ENCODE assay signal across 1 cellular context in the genomic region with DNA sequence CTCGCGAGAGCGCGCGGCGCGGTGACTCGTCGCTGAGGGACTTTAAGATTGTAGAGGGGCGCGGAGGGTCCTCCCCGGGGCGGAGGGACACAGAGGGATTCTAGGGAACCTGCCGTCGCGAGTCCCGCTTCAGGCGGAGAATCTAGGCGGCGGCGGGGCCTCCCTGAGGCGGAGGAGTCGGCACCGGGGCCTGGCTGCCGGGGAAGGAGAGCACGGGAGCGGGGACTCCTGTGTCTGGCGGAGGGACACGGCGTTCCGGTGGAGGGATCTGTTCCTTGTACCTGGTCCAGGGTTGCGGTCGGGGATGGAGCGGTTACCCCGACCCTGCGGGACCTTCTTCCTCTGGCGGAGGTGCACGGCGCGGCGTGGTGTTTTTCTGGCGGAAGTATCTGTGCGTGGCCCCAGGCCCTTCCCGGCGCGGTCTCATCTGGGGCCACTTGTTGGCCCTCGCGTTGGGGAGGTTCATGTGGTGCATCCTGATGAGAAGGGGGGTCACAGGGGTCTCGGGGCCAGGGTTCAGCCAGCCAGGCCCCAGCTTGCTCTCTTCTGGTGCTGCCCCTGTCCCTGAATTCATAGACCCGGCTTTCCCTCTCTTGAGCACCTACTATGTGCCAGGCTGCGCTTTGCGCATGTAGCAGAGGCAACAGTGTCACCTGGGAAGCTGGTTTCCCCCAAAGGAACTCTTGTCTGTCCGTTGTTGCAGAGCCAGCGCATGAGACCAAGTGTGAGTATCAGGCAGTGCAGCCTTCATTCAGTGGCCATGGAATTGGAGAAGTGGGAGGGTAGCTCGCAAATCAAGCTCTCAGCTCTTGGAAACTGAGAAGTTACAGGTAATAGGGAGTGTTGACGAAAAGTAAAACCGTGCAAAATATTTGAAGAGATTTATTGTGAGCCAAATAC.
TF ChIP-seq lines count a peak whose summit lies in the region.

No MANE protein-coding gene starts in this region.

TF ChIP-seq in HEK293, 187 proteins besides CTCF, POLR2A, EP300 and RAD21 (continued from another document and continues in another):
- TF ChIP-seq, protein P1, sequence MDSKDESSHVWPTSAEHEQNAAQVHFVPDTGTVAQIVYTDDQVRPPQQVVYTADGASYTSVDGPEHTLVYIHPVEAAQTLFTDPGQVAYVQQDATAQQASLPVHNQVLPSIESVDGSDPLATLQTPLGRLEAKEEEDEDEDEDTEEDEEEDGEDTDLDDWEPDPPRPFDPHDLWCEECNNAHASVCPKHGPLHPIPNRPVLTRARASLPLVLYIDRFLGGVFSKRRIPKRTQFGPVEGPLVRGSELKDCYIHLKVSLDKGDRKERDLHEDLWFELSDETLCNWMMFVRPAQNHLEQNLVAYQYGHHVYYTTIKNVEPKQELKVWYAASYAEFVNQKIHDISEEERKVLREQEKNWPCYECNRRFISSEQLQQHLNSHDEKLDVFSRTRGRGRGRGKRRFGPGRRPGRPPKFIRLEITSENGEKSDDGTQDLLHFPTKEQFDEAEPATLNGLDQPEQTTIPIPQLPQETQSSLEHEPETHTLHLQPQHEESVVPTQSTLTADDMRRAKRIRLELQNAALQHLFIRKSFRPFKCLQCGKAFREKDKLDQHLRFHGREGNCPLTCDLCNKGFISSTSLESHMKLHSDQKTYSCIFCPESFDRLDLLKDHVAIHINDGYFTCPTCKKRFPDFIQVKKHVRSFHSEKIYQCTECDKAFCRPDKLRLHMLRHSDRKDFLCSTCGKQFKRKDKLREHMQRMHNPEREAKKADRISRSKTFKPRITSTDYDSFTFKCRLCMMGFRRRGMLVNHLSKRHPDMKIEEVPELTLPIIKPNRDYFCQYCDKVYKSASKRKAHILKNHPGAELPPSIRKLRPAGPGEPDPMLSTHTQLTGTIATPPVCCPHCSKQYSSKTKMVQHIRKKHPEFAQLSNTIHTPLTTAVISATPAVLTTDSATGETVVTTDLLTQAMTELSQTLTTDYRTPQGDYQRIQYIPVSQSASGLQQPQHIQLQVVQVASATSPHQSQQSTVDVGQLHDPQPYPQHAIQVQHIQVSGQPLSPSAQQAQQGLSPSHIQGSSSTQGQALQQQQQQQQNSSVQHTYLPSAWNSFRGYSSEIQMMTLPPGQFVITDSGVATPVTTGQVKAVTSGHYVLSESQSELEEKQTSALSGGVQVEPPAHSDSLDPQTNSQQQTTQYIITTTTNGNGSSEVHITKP (tag by site-specific recombination; IDR thresholded peaks at IDR 0.05), result peak; percentile 86
- TF ChIP-seq, protein P2, sequence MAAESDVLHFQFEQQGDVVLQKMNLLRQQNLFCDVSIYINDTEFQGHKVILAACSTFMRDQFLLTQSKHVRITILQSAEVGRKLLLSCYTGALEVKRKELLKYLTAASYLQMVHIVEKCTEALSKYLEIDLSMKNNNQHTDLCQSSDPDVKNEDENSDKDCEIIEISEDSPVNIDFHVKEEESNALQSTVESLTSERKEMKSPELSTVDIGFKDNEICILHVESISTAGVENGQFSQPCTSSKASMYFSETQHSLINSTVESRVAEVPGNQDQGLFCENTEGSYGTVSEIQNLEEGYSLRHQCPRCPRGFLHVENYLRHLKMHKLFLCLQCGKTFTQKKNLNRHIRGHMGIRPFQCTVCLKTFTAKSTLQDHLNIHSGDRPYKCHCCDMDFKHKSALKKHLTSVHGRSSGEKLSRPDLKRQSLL (tag by site-specific recombination; IDR thresholded peaks at IDR 0.05), result peak; percentile 45; the same call in 1 of the 2 replicates
- TF ChIP-seq ZBTB48 (tag by site-specific recombination; IDR thresholded peaks at IDR 0.05) (peak; percentile 100), TCF7L2 (IDR thresholded peaks at IDR 0.05; ENCODE audit: borderline replicate concordance, low read depth, low read length) (no peak), ZBTB1 (tag by site-specific recombination; IDR thresholded peaks at IDR 0.05) (peak; percentile 95), ZNF24 (tag by site-specific recombination; IDR thresholded peaks at IDR 0.05) (peak; percentile 98), ZNF623 (tag by site-specific recombination; IDR thresholded peaks at IDR 0.05) (peak; percentile 75), ZNF157 (tag by site-specific recombination; IDR thresholded peaks at IDR 0.05) (peak; percentile 55; the same call in 1 of the 2 replicates), ZFP37 (tag by site-specific recombination; IDR thresholded peaks at IDR 0.05) (peak; percentile 84), ZNF544 (tag by site-specific recombination; IDR thresholded peaks at IDR 0.05) (no peak), ZNF621 (tag by site-specific recombination; IDR thresholded peaks at IDR 0.05) (no peak), ZNF140 (tag by site-specific recombination; IDR thresholded peaks at IDR 0.05) (no peak), ZNF132 (tag by site-specific recombination; IDR thresholded peaks at IDR 0.05; ENCODE audit: borderline replicate concordance) (no peak), ZNF624 (tag by site-specific recombination; IDR thresholded peaks at IDR 0.05) (peak; percentile 99), ZFP3 (tag by site-specific recombination; IDR thresholded peaks at IDR 0.05; ENCODE audit: low read depth) (peak; percentile 59; the same call in 1 of the 2 replicates), SETDB1 (IDR thresholded peaks at IDR 0.05; ENCODE audit: insufficient read length, low read length) (no peak), ZNF658 (tag by site-specific recombination; IDR thresholded peaks at IDR 0.05) (0 out of 2 replicates have a peak, but pooled peaks have one; percentile 15), ZIC2 (tag by site-specific recombination; IDR thresholded peaks at IDR 0.05) (peak; percentile 75; the same call in 1 of the 2 replicates), ZNF433 (tag by site-specific recombination; IDR thresholded peaks at IDR 0.05; ENCODE audit: low read depth) (peak; percentile 51; the same call in 1 of the 2 replicates), ZNF677 (tag by site-specific recombination; IDR thresholded peaks at IDR 0.05) (0 out of 2 replicates have a peak, but pooled peaks have one; percentile 30), ZNF239 (tag by site-specific recombination; IDR thresholded peaks at IDR 0.05) (peak; percentile 75; the same call in 1 of the 2 replicates), ZNF266 (tag by site-specific recombination; IDR thresholded peaks at IDR 0.05; ENCODE audit: low read depth) (peak; percentile 88), ZNF561 (tag by site-specific recombination; IDR thresholded peaks at IDR 0.05; ENCODE audit: borderline replicate concordance) (peak; percentile 97)
- TF ChIP-seq, protein P3, sequence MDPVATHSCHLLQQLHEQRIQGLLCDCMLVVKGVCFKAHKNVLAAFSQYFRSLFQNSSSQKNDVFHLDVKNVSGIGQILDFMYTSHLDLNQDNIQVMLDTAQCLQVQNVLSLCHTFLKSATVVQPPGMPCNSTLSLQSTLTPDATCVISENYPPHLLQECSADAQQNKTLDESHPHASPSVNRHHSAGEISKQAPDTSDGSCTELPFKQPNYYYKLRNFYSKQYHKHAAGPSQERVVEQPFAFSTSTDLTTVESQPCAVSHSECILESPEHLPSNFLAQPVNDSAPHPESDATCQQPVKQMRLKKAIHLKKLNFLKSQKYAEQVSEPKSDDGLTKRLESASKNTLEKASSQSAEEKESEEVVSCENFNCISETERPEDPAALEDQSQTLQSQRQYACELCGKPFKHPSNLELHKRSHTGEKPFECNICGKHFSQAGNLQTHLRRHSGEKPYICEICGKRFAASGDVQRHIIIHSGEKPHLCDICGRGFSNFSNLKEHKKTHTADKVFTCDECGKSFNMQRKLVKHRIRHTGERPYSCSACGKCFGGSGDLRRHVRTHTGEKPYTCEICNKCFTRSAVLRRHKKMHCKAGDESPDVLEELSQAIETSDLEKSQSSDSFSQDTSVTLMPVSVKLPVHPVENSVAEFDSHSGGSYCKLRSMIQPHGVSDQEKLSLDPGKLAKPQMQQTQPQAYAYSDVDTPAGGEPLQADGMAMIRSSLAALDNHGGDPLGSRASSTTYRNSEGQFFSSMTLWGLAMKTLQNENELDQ (tag by site-specific recombination; IDR thresholded peaks at IDR 0.05; ENCODE audit: low read depth), result 0 out of 2 replicates have a peak, but pooled peaks have one; percentile 49
- TF ChIP-seq, protein P4, sequence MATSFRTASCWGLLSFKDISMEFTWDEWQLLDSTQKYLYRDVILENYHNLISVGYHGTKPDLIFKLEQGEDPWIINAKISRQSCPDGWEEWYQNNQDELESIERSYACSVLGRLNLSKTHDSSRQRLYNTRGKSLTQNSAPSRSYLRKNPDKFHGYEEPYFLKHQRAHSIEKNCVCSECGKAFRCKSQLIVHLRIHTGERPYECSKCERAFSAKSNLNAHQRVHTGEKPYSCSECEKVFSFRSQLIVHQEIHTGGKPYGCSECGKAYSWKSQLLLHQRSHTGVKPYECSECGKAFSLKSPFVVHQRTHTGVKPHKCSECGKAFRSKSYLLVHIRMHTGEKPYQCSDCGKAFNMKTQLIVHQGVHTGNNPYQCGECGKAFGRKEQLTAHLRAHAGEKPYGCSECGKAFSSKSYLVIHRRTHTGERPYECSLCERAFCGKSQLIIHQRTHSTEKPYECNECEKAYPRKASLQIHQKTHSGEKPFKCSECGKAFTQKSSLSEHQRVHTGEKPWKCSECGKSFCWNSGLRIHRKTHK (tag by site-specific recombination; IDR thresholded peaks at IDR 0.05), result no peak
- TF ChIP-seq, protein P5, sequence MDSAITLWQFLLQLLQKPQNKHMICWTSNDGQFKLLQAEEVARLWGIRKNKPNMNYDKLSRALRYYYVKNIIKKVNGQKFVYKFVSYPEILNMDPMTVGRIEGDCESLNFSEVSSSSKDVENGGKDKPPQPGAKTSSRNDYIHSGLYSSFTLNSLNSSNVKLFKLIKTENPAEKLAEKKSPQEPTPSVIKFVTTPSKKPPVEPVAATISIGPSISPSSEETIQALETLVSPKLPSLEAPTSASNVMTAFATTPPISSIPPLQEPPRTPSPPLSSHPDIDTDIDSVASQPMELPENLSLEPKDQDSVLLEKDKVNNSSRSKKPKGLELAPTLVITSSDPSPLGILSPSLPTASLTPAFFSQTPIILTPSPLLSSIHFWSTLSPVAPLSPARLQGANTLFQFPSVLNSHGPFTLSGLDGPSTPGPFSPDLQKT (IDR thresholded peaks at IDR 0.05; ENCODE audit: borderline replicate concordance, low read depth, low read length), result no peak
- TF ChIP-seq, protein P6, sequence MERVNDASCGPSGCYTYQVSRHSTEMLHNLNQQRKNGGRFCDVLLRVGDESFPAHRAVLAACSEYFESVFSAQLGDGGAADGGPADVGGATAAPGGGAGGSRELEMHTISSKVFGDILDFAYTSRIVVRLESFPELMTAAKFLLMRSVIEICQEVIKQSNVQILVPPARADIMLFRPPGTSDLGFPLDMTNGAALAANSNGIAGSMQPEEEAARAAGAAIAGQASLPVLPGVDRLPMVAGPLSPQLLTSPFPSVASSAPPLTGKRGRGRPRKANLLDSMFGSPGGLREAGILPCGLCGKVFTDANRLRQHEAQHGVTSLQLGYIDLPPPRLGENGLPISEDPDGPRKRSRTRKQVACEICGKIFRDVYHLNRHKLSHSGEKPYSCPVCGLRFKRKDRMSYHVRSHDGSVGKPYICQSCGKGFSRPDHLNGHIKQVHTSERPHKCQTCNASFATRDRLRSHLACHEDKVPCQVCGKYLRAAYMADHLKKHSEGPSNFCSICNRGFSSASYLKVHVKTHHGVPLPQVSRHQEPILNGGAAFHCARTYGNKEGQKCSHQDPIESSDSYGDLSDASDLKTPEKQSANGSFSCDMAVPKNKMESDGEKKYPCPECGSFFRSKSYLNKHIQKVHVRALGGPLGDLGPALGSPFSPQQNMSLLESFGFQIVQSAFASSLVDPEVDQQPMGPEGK (tag by site-specific recombination; IDR thresholded peaks at IDR 0.05), result peak; percentile 95
- TF ChIP-seq, protein P7, sequence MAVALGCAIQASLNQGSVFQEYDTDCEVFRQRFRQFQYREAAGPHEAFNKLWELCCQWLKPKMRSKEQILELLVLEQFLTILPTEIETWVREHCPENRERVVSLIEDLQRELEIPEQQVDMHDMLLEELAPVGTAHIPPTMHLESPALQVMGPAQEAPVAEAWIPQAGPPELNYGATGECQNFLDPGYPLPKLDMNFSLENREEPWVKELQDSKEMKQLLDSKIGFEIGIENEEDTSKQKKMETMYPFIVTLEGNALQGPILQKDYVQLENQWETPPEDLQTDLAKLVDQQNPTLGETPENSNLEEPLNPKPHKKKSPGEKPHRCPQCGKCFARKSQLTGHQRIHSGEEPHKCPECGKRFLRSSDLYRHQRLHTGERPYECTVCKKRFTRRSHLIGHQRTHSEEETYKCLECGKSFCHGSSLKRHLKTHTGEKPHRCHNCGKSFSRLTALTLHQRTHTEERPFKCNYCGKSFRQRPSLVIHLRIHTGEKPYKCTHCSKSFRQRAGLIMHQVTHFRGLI (tag by site-specific recombination; IDR thresholded peaks at IDR 0.05), result peak; percentile 63
- TF ChIP-seq, protein P8, sequence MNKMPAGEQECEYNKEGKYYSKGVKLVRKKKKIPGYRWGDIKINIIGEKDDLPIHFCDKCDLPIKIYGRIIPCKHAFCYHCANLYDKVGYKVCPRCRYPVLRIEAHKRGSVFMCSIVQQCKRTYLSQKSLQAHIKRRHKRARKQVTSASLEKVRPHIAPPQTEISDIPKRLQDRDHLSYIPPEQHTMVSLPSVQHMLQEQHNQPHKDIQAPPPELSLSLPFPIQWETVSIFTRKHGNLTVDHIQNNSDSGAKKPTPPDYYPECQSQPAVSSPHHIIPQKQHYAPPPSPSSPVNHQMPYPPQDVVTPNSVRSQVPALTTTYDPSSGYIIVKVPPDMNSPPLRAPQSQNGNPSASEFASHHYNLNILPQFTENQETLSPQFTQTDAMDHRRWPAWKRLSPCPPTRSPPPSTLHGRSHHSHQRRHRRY (tag by site-specific recombination; IDR thresholded peaks at IDR 0.05), result peak; percentile 100
- TF ChIP-seq, protein P9, sequence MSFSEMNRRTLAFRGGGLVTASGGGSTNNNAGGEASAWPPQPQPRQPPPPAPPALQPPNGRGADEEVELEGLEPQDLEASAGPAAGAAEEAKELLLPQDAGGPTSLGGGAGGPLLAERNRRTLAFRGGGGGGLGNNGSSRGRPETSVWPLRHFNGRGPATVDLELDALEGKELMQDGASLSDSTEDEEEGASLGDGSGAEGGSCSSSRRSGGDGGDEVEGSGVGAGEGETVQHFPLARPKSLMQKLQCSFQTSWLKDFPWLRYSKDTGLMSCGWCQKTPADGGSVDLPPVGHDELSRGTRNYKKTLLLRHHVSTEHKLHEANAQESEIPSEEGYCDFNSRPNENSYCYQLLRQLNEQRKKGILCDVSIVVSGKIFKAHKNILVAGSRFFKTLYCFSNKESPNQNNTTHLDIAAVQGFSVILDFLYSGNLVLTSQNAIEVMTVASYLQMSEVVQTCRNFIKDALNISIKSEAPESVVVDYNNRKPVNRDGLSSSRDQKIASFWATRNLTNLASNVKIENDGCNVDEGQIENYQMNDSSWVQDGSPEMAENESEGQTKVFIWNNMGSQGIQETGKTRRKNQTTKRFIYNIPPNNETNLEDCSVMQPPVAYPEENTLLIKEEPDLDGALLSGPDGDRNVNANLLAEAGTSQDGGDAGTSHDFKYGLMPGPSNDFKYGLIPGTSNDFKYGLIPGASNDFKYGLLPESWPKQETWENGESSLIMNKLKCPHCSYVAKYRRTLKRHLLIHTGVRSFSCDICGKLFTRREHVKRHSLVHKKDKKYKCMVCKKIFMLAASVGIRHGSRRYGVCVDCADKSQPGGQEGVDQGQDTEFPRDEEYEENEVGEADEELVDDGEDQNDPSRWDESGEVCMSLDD (tag by site-specific recombination; IDR thresholded peaks at IDR 0.05), result peak; percentile 99
